8 cellular contexts compared by ENCODE assay signal in the genomic region with DNA sequence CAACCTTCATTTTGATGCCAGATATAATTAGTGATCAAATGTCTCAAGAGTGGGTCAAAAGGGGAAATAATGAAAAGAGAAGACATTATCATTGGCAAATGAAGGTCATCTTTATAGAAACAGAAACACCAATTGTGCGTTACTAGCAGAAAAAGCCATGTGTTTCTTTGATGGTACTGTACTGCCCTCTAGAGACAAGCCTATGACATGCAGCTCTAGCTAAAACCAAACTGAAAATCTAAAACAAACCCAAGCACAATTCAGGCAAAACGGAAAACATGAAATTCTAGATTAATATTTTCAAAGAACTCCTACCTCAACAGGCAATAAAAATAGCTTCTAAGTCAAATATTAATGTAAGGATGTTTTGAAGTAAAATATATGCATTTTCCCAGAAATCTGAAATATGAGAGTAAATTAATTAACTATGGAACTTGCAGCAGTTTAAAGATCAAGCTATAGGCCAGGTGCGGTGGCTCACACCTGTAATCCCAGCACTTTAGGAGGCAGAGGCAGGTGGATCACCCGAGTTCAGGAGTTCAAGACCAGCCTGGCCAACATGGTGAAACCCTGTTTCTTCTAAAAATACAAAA.
DNase-seq lines count a peak whose midpoint lies in the region; ATAC-seq and TF ChIP-seq lines count a peak whose summit lies in the region.

No MANE protein-coding gene starts in this region.

- intact Hi-C loops in testis (cut with DNase I; ENCODE audit: low total_unique reads) = no loop called here

- no peak overlapping the region for H3K4me3 Mint-ChIP-seq in WTC11

- no peak for TF ChIP-seq POLR2A in testis (IDR thresholded peaks at IDR 0.05)

- peaks cover 3% of the 10 kb centered on the region; the same call in 1 of the 2 replicates for H3K9me3 Mint-ChIP-seq in WTC11

- peak; percentile 70 for TF ChIP-seq CTCF in WTC11 (IDR thresholded peaks at IDR 0.05)
- peak; percentile 41 to 82 (median 44) for TF ChIP-seq CTCF in testis (IDR thresholded peaks at IDR 0.05)

- H3K4me1 ChIP-seq in iPS DF 6.9 (ENCODE audit: control insufficient read depth, insufficient read depth, low read length) (no peaks in the 10 kb centered on the region), testis (no peaks in the 10 kb centered on the region)

- peak; percentile 67 for ATAC-seq in HG02588 (IDR thresholded peaks at IDR 0.05; ENCODE audit: unreplicated experiment)
- ATAC-seq in WTC11 = peak; percentile 67

- CTCF ChIA-PET in WTC11 (lab: Charles Lee) = interaction anchor here (0.6 to 1.8 kb wide), 20 partner anchors 8 to 1305 kb away, joined by 3 to 10 read pairs (median 3); no protein-coding TSS in a partner anchor

- POLR2A ChIA-PET in WTC11 (lab: Charles Lee) = no interaction called here

- no peak overlapping the region for H3K27ac Mint-ChIP-seq in WTC11

- H3K9me3 ChIP-seq in iPS DF 6.9 (ENCODE audit: control insufficient read depth, insufficient read depth, low read length) (no peaks in the 10 kb centered on the region), testis (no peaks in the 10 kb centered on the region)

- no peaks in the 10 kb centered on the region for H3K27me3 Mint-ChIP-seq in WTC11 (ENCODE audit: low read depth)

- H3K36me3 ChIP-seq in iPS DF 6.9 (ENCODE audit: control insufficient read depth, insufficient read depth, low read length) (no peaks in the 10 kb centered on the region), testis (ENCODE audit: low read depth, missing control alignments) (no peaks in the 10 kb centered on the region)

- H3K4me3 ChIP-seq in iPS DF 6.9 (ENCODE audit: low read length) (no peak overlapping the region), testis (no peak overlapping the region)

- no peak overlapping the region for H3K27ac ChIP-seq in iPS DF 6.9 (ENCODE audit: low read length)
- no peak overlapping the region for H3K27ac ChIP-seq in testis

- no peaks in the 10 kb centered on the region for H3K36me3 Mint-ChIP-seq in WTC11

- no peaks in the 10 kb centered on the region for H3K27me3 ChIP-seq in iPS DF 6.9 (ENCODE audit: control insufficient read depth, insufficient read depth, low read length)
- no peaks in the 10 kb centered on the region for H3K27me3 ChIP-seq in testis

- no CpG with 5 or more reads among the region's 4 CpGs for WGBS in iPS DF 6.9 (ENCODE audit: insufficient coverage, insufficient read length)
- 31 to 36% methylated on average over 4 of the region's 4 CpGs for WGBS in testis, 2 donors

- in situ Hi-C loops in ACHN (cut with HindIII; ENCODE audit: low pct_ligation_motif_present, low pct_unique_long_range_greater_than_20kb, low sequenced_read_pairs) = no loop called here

- peak; percentile 52 for DNase-seq in ACHN
- DNase-seq in GM04503 (ENCODE audit: low read depth) = peak; percentile 1
- peak; percentile 76 for DNase-seq in NCI-H1694 treated with DMSO at 0.1 percent for 48 hours (lab: John Stamatoyannopoulos, UW)
- no peak for DNase-seq in WTC11 (ENCODE audit: low spot score)
- DNase-seq in iPS DF 6.9 (ENCODE audit: low read depth, low spot score) = peak; percentile 25
- peak; percentile 25 for DNase-seq in testis
- no peak for DNase-seq in mesenteric fat pad (ENCODE audit: low spot score)

- H3K4me1 Mint-ChIP-seq in WTC11 = peaks cover 7% of the 10 kb centered on the region; the same call in 1 of the 2 replicates

TF ChIP-seq in WTC11, 78 proteins besides CTCF, POLR2A, EP300 and RAD21 (continues in another document):
- TF ChIP-seq, protein P1, sequence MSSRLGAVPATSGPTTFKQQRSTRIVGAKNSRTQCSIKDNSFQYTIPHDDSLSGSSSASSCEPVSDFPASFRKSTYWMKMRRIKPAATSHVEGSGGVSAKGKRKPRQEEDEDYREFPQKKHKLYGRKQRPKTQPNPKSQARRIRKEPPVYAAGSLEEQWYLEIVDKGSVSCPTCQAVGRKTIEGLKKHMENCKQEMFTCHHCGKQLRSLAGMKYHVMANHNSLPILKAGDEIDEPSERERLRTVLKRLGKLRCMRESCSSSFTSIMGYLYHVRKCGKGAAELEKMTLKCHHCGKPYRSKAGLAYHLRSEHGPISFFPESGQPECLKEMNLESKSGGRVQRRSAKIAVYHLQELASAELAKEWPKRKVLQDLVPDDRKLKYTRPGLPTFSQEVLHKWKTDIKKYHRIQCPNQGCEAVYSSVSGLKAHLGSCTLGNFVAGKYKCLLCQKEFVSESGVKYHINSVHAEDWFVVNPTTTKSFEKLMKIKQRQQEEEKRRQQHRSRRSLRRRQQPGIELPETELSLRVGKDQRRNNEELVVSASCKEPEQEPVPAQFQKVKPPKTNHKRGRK (CRISPR knock-in tag; IDR thresholded peaks at IDR 0.05; ENCODE audit: borderline replicate concordance) = no peak
- TF ChIP-seq RELA (CRISPR knock-in tag; IDR thresholded peaks at IDR 0.05; ENCODE audit: borderline replicate concordance) (no peak), EMX1 (CRISPR knock-in tag; IDR thresholded peaks at IDR 0.05) (no peak), STAT6 (CRISPR knock-in tag; conservative IDR thresholded peaks at IDR 0.05; ENCODE audit: low read depth) (no peak), ZBTB43 (CRISPR knock-in tag; IDR thresholded peaks at IDR 0.05) (no peak)
- TF ChIP-seq, protein P2, sequence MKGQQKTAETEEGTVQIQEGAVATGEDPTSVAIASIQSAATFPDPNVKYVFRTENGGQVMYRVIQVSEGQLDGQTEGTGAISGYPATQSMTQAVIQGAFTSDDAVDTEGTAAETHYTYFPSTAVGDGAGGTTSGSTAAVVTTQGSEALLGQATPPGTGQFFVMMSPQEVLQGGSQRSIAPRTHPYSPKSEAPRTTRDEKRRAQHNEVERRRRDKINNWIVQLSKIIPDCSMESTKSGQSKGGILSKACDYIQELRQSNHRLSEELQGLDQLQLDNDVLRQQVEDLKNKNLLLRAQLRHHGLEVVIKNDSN (CRISPR knock-in tag; IDR thresholded peaks at IDR 0.05) = no peak
- TF ChIP-seq, protein P3, sequence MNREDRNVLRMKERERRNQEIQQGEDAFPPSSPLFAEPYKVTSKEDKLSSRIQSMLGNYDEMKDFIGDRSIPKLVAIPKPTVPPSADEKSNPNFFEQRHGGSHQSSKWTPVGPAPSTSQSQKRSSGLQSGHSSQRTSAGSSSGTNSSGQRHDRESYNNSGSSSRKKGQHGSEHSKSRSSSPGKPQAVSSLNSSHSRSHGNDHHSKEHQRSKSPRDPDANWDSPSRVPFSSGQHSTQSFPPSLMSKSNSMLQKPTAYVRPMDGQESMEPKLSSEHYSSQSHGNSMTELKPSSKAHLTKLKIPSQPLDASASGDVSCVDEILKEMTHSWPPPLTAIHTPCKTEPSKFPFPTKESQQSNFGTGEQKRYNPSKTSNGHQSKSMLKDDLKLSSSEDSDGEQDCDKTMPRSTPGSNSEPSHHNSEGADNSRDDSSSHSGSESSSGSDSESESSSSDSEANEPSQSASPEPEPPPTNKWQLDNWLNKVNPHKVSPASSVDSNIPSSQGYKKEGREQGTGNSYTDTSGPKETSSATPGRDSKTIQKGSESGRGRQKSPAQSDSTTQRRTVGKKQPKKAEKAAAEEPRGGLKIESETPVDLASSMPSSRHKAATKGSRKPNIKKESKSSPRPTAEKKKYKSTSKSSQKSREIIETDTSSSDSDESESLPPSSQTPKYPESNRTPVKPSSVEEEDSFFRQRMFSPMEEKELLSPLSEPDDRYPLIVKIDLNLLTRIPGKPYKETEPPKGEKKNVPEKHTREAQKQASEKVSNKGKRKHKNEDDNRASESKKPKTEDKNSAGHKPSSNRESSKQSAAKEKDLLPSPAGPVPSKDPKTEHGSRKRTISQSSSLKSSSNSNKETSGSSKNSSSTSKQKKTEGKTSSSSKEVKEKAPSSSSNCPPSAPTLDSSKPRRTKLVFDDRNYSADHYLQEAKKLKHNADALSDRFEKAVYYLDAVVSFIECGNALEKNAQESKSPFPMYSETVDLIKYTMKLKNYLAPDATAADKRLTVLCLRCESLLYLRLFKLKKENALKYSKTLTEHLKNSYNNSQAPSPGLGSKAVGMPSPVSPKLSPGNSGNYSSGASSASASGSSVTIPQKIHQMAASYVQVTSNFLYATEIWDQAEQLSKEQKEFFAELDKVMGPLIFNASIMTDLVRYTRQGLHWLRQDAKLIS (CRISPR knock-in tag; IDR thresholded peaks at IDR 0.05; ENCODE audit: borderline replicate concordance) = no peak
- TF ChIP-seq, protein P4, sequence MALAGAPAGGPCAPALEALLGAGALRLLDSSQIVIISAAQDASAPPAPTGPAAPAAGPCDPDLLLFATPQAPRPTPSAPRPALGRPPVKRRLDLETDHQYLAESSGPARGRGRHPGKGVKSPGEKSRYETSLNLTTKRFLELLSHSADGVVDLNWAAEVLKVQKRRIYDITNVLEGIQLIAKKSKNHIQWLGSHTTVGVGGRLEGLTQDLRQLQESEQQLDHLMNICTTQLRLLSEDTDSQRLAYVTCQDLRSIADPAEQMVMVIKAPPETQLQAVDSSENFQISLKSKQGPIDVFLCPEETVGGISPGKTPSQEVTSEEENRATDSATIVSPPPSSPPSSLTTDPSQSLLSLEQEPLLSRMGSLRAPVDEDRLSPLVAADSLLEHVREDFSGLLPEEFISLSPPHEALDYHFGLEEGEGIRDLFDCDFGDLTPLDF (CRISPR knock-in tag; IDR thresholded peaks at IDR 0.05) = no peak

Comparison
In these comparisons a context has a peak if more than half of its experiments do, and no peak if none do; other contexts are left out.
1. DNase-seq: peak in ACHN (single experiment), GM04503 (single experiment), NCI-H1694 treated with DMSO at 0.1 percent for 48 hours (single experiment), iPS DF 6.9 (single experiment) and testis (single experiment); none in WTC11 (single experiment) and mesenteric fat pad (single experiment).